Comparison of ENCODE assay signal across 22 cellular contexts in genomic region chr2:232957607-232958211, GRCh38. TPM values are rescaled to one million over a fixed set of nuclear protein-coding genes. Genes with fewer than 3 reads are reported as not detected.
DNase-seq lines count a peak whose midpoint lies in the region; ATAC-seq and TF ChIP-seq lines count a peak whose summit lies in the region.
"Had no signal": no experiment of that assay in that cellular context is flagged by ENCODE, and none has a peak within 500 bp of the region (broad histone marks: within the 10 kb centered on the region; RNA-seq: fewer than 3 reads in every experiment).

No MANE protein-coding gene starts in this region.

- H3K27ac ChIP-seq in DOHH2 (ENCODE audit: low read depth, low read length): peak overlapping the region; percentile 52
- no peak overlapping the region for H3K27ac ChIP-seq in foreskin keratinocyte

- H3K27me3 ChIP-seq in DOHH2 (ENCODE audit: control insufficient read depth, low read length): no peaks in the 10 kb centered on the region
- H3K27me3 ChIP-seq in foreskin keratinocyte: peaks cover 3% of the 10 kb centered on the region

- H3K4me1 ChIP-seq in DOHH2 (ENCODE audit: control insufficient read depth, low read length) (peaks cover 43% of the 10 kb centered on the region), foreskin keratinocyte (no peaks in the 10 kb centered on the region)

- H3K4me1 Mint-ChIP-seq in IgD-negative memory B cell: peaks cover 23 to 33% (median 26%) of the 10 kb centered on the region in 3 donors
- H3K4me1 Mint-ChIP-seq: CD8-positive, alpha-beta memory T cell had no signal

- peak overlapping the region; percentile 64 for H3K4me2 ChIP-seq in DOHH2 (ENCODE audit: low read length)

- DNase-seq in foreskin keratinocyte (no peak), erythroblast (lab: John Stamatoyannopoulos, UW) (no peak), COLO668 (lab: John Stamatoyannopoulos, UW; ENCODE audit: unreplicated experiment) (no peak)
- no peak for DNase-seq in activated CD4-positive, alpha-beta T cell treated with anti-CD3 and anti-CD28 coated beads for 1 hour
- DNase-seq: activated CD4-positive, alpha-beta T cell treated with anti-CD3 and anti-CD28 coated beads, Interleukin-2, amount 50 U/mL, for 48 hours; activated CD4-positive, CD25-positive, alpha-beta regulatory T cell; CD8-positive, alpha-beta memory T cell; effector CD4-positive, alpha-beta T cell; foreskin melanocyte; GDM1; H7; NCI-H1092 treated with DMSO at 0.1 percent for 48 hours; NCI-H1930; NCI-H226; stimulated activated CD4-positive, alpha-beta T cell treated with anti-CD3 and anti-CD28 coated beads, Interleukin-1b, Interleukin-23, amount 100 ng/mL, for 48 hours; substantia nigra; T-helper 9 cell had no signal

- peaks cover 8% of the 10 kb centered on the region for H3K36me3 Mint-ChIP-seq in IgD-negative memory B cell
- H3K36me3 Mint-ChIP-seq: CD8-positive, alpha-beta memory T cell had no signal

- no peaks in the 10 kb centered on the region for H3K36me3 ChIP-seq in DOHH2 (ENCODE audit: control insufficient read depth, low read length)

- peak overlapping the region in 2 of 4 donors; percentile 2 to 88 for H3K4me3 Mint-ChIP-seq in IgD-negative memory B cell
- H3K4me3 Mint-ChIP-seq: CD8-positive, alpha-beta memory T cell had no signal

- peaks cover 7% of the 10 kb centered on the region; the same call in 1 of the 2 replicates for H3K9me3 ChIP-seq in DOHH2 (ENCODE audit: control insufficient read depth, insufficient read depth, low read length)

- no peak for TF ChIP-seq CTCF in DOHH2 (IDR thresholded peaks at IDR 0.05; ENCODE audit: low read depth, low read length, poor library complexity, severe bottlenecking)
- TF ChIP-seq CTCF in foreskin keratinocyte (conservative IDR thresholded peaks at IDR 0.05): no peak

- peaks cover 3% of the 10 kb centered on the region; the same call in 1 of the 2 replicates for H3F3A ChIP-seq in DOHH2 (ENCODE audit: control insufficient read depth, insufficient read depth)

- no peak for TF ChIP-seq POLR2A in erythroblast (IDR thresholded peaks at IDR 0.05; ENCODE audit: low read length)

- H3K27me3 Mint-ChIP-seq in IgD-negative memory B cell: no peaks in the 10 kb centered on the region

- H3K79me2 ChIP-seq in DOHH2 (ENCODE audit: control insufficient read depth, low read length): no peaks in the 10 kb centered on the region

- peak; percentile 53 for ATAC-seq in GM21526 (IDR thresholded peaks at IDR 0.05; ENCODE audit: low FRiP score, unreplicated experiment)
- ATAC-seq in foreskin keratinocyte: peak; percentile 39
- no peak for ATAC-seq in HG03045 (IDR thresholded peaks at IDR 0.05; ENCODE audit: unreplicated experiment)
- ATAC-seq: left lobe of liver had no signal

- peak overlapping the region in 2 of 3 donors; percentile 0 to 87 for H3K27ac Mint-ChIP-seq in IgD-negative memory B cell

- H3K9me3 Mint-ChIP-seq in IgD-negative memory B cell: no peaks in the 10 kb centered on the region

- no peaks in the 10 kb centered on the region for H4K20me1 ChIP-seq in DOHH2 (ENCODE audit: control insufficient read depth, insufficient read depth, low read depth, low read length)

- no peaks in the 10 kb centered on the region for H3K9me2 ChIP-seq in DOHH2 (replicated peaks; ENCODE audit: control insufficient read depth, low read length)

- peak overlapping the region; percentile 49 for H3K4me3 ChIP-seq in DOHH2 (ENCODE audit: low read length)

RNA-seq across cellular contexts. Expression of gene NGEF, which starts 55.3 kb away (rescaled TPM):
- polyA plus RNA-seq in IgD-negative memory B cell (not detected), foreskin keratinocyte (0.01 TPM in 1 of 2 replicates, not detected in the other)
- 0.11 TPM in 1 of 2 replicates, not detected in the other for total RNA-seq in foreskin keratinocyte
- polyA plus RNA-seq: CD8-positive, alpha-beta memory T cell had no signal
